Comparison of ENCODE assay signal across 11 cellular contexts in genomic region chr11:47924184-47924671, GRCh38. TPM values are rescaled to one million over a fixed set of nuclear protein-coding genes. Genes with fewer than 3 reads are reported as not detected.
DNase-seq lines count a peak whose midpoint lies in the region; FAIRE-seq and TF ChIP-seq lines count a peak whose summit lies in the region.
"Had no signal": no experiment of that assay in that cellular context is flagged by ENCODE, and none has a peak within 500 bp of the region (broad histone marks: within the 10 kb centered on the region; RNA-seq: fewer than 3 reads in every experiment).

No MANE protein-coding gene starts in this region.

- H3K4me3 ChIP-seq in SK-N-SH (ENCODE audit: low read depth in 2 of 2, low read length in 1 of 2): no peak overlapping the region
- H3K4me3 ChIP-seq in kidney (ENCODE audit: low read length in 2 of 2): no peak overlapping the region
- no peak overlapping the region for H3K4me3 ChIP-seq in thyroid gland (replicated peaks in 1 of 3)
- H3K4me3 ChIP-seq: skin epidermis had no signal

- peak in 1 of 2 donors; percentile 14 for TF ChIP-seq POLR2A in thyroid gland (IDR thresholded peaks at IDR 0.05)

- H3K9me2 ChIP-seq in SK-N-SH: no peaks in the 10 kb centered on the region

- H3K36me3 Mint-ChIP-seq in CD14-positive monocyte: no peaks in the 10 kb centered on the region

- CTCF ChIA-PET in SK-N-SH (lab: Yijun Ruan, JAX): interaction anchor here (0.6 to 6.4 kb wide), 2 partner anchors 10 to 478 kb away, joined by 3 to 39 read pairs; no protein-coding TSS in a partner anchor

- peak in 1 of 2 experiments; percentile 46; a peak in 1 of 4 replicates for TF ChIP-seq EP300 in SK-N-SH (IDR thresholded peaks at IDR 0.05; ENCODE audit: borderline replicate concordance in 1 of 2, low read depth in 1 of 2, low read length in 1 of 2)

- no peaks in the 10 kb centered on the region for H4K20me1 ChIP-seq in SK-N-SH (ENCODE audit: insufficient read depth)

- H3K27me3 Mint-ChIP-seq in CD14-positive monocyte (ENCODE audit: low read depth in 3 of 3): peaks cover 0 to 5% (median 2%) of the 10 kb centered on the region in 3 donors

- no peaks in the 10 kb centered on the region for H3K27me3 ChIP-seq in SK-N-SH (ENCODE audit: insufficient read depth)
- H3K27me3 ChIP-seq in thyroid gland: no peaks in the 10 kb centered on the region

- no peak for FAIRE-seq in kidney (lab: Jason Lieb, UNC)

- peak overlapping the region; percentile 79; the same call in 1 of the 2 replicates for H2AFZ ChIP-seq in SK-N-SH (ENCODE audit: low read depth)

- H3K4me2 ChIP-seq in SK-N-SH: no peak overlapping the region
- H3K4me2 ChIP-seq: KMS-11 had no signal

- WGBS in SK-N-SH (ENCODE audit: low lambda C conversion rate): 21% methylated on average over 8 of the region's 8 CpGs
- 32 to 42% methylated on average over 8 of the region's 8 CpGs for WGBS in thyroid gland, 2 donors

- H3K27ac ChIP-seq in SK-N-SH (ENCODE audit: low read depth in 2 of 2, low read length in 1 of 2) (peak overlapping the region in 1 of 2 experiments; percentile 66; a peak in 2 of 4 replicates), kidney (ENCODE audit: low read depth in 2 of 2, low read length in 2 of 2) (peak overlapping the region; percentile 29 to 52), thyroid gland (peak overlapping the region; percentile 76 to 96 (median 81))
- H3K27ac ChIP-seq: KMS-11 had no signal

- no peaks in the 10 kb centered on the region for H3K9me3 ChIP-seq in SK-N-SH
- H3K9me3 ChIP-seq in kidney (ENCODE audit: control insufficient read depth in 1 of 2, low read length in 2 of 2): no peaks in the 10 kb centered on the region
- H3K9me3 ChIP-seq in thyroid gland: no peaks in the 10 kb centered on the region

- no peak for TF ChIP-seq RAD21 in SK-N-SH (IDR thresholded peaks at IDR 0.05; ENCODE audit: low read length)

- H3K9ac ChIP-seq in SK-N-SH (no peak overlapping the region), kidney (ENCODE audit: low read length in 2 of 2) (no peak overlapping the region)
- H3K9ac ChIP-seq: KMS-11 had no signal

- POLR2A ChIA-PET in SK-N-SH (lab: Yijun Ruan, JAX): no interaction called here

- intact Hi-C loops in kidney (cut with DNase I) (no loop called here), thyroid gland (cut with DNase I) (no loop called here), CD14-positive monocyte (cut with micrococcal nuclease) (no loop called here)

- H3K36me3 ChIP-seq in SK-N-SH (replicated peaks in 1 of 2; ENCODE audit: control insufficient read depth in 1 of 2, insufficient read depth in 2 of 2, low read length in 1 of 2) (no peaks in the 10 kb centered on the region), kidney (ENCODE audit: control insufficient read depth in 1 of 2, insufficient read depth in 2 of 2, low read length in 2 of 2) (no peaks in the 10 kb centered on the region), thyroid gland (no peaks in the 10 kb centered on the region)

- H3K79me2 ChIP-seq in SK-N-SH (ENCODE audit: insufficient read depth): no peaks in the 10 kb centered on the region

- H3K4me1 Mint-ChIP-seq in CD14-positive monocyte: peaks cover 36% of the 10 kb centered on the region

- TF ChIP-seq CTCF in SK-N-SH (IDR thresholded peaks at IDR 0.05) (no peak), kidney (IDR thresholded peaks at IDR 0.05; ENCODE audit: borderline replicate concordance, extremely low read depth, insufficient read depth) (no peak), thyroid gland (IDR thresholded peaks at IDR 0.05) (no peak), CD14-positive monocyte (IDR thresholded peaks at IDR 0.05) (no peak)

- peaks cover 2 to 12% of the 10 kb centered on the region in 2 experiments; a peak in 3 of 4 replicates for H3K4me1 ChIP-seq in SK-N-SH (ENCODE audit: control insufficient read depth in 1 of 2, insufficient read depth in 2 of 2, low read depth in 1 of 2, low read length in 1 of 2)
- H3K4me1 ChIP-seq in kidney (ENCODE audit: control insufficient read depth in 1 of 2, insufficient read depth in 1 of 2, low read depth in 1 of 2, low read length in 2 of 2): peaks cover 0 to 2% of the 10 kb centered on the region in 2 donors
- peaks cover 19 to 40% of the 10 kb centered on the region in 2 donors for H3K4me1 ChIP-seq in thyroid gland

- no peak overlapping the region for H3K27ac Mint-ChIP-seq in CD14-positive monocyte

- peaks cover 0 to 2% (median 0%) of the 10 kb centered on the region in 7 donors for H3K9me3 Mint-ChIP-seq in CD14-positive monocyte

- peak; percentile 37 to 52 for DNase-seq in activated T-cell treated with anti-CD3 and anti-CD28 coated beads, Interleukin-2, amount 50 U/mL, for 48 hours
- DNase-seq in activated T-cell treated with anti-CD3 and anti-CD28 coated beads, Interleukin-2, amount 50 U/mL, for 1 hour: no peak
- no peak for DNase-seq in SK-N-SH
- DNase-seq in kidney: no peak
- DNase-seq in thyroid gland: peak; percentile 76 to 78
- no peak for DNase-seq in CD14-positive monocyte (ENCODE audit: low spot score)
- no peak for DNase-seq in OCI-M1 (lab: John Stamatoyannopoulos, UW)
- no peak for DNase-seq in NCI-H345 treated with DMSO at 0.1 percent for 48 hours (lab: John Stamatoyannopoulos, UW; ENCODE audit: unreplicated experiment)
- DNase-seq: DND-41 had no signal

- no peak overlapping the region for H3K4me3 Mint-ChIP-seq in CD14-positive monocyte

- peaks cover 15% of the 10 kb centered on the region for H3F3A ChIP-seq in SK-N-SH (replicated peaks; ENCODE audit: insufficient read depth)

TF ChIP-seq in SK-N-SH, 30 proteins besides CTCF, POLR2A, EP300 and RAD21 (continues in another document):
- TF ChIP-seq EZH2phosphoT487 (IDR thresholded peaks at IDR 0.05; ENCODE audit: borderline replicate concordance, low read depth): no peak
- no peak for TF ChIP-seq NFIC (IDR thresholded peaks at IDR 0.05; ENCODE audit: borderline replicate concordance)
- TF ChIP-seq SMC3 (IDR thresholded peaks at IDR 0.05; ENCODE audit: low read depth, low read length): no peak
- no peak for TF ChIP-seq YY1 (IDR thresholded peaks at IDR 0.05; ENCODE audit: low read depth)
- no peak for TF ChIP-seq CHD2 (IDR thresholded peaks at IDR 0.05; ENCODE audit: low read length, partially characterized antibody)
- peak; percentile 66 for TF ChIP-seq TCF12 (IDR thresholded peaks at IDR 0.05)
- no peak for TF ChIP-seq RFX5 (IDR thresholded peaks at IDR 0.05; ENCODE audit: low read length)
- peak; percentile 82; the same call in 1 of the 2 replicates for TF ChIP-seq RXRA (IDR thresholded peaks at IDR 0.05; ENCODE audit: borderline replicate concordance, low read depth)
- peak; percentile 39; the same call in 1 of the 2 replicates for TF ChIP-seq FOXM1 (IDR thresholded peaks at IDR 0.05; ENCODE audit: low read depth)
- TF ChIP-seq ELF1 (IDR thresholded peaks at IDR 0.05): no peak
- no peak for TF ChIP-seq MXI1 (IDR thresholded peaks at IDR 0.05; ENCODE audit: low read depth, low read length)
- no peak for TF ChIP-seq RCOR1 (IDR thresholded peaks at IDR 0.05; ENCODE audit: low read length)
- peak; percentile 65; the same call in 1 of the 2 replicates for TF ChIP-seq MAX (IDR thresholded peaks at IDR 0.05; ENCODE audit: low read depth)
- no peak for TF ChIP-seq SIN3A (IDR thresholded peaks at IDR 0.05; ENCODE audit: borderline replicate concordance, low read depth, low read length)
- TF ChIP-seq NRF1 (IDR thresholded peaks at IDR 0.05; ENCODE audit: low read depth, low read length): no peak
- no peak for TF ChIP-seq POLR2AphosphoS5 (IDR thresholded peaks at IDR 0.05; ENCODE audit: low read depth, low read length)
- peak; percentile 55 for TF ChIP-seq JUND (IDR thresholded peaks at IDR 0.05)
- no peak for TF ChIP-seq FOXJ3 (CRISPR knock-in tag; IDR thresholded peaks at IDR 0.05)
- no peak for TF ChIP-seq REST (IDR thresholded peaks at IDR 0.05; ENCODE audit: low read depth, low read length)
- no peak for TF ChIP-seq GABPA (IDR thresholded peaks at IDR 0.05; ENCODE audit: low read depth)
- 0 out of 2 replicates have a peak, but pooled peaks have one; percentile 35 for TF ChIP-seq TEAD4 (IDR thresholded peaks at IDR 0.05; ENCODE audit: borderline replicate concordance, insufficient read depth)
- no peak for TF ChIP-seq TAF1 (IDR thresholded peaks at IDR 0.05; ENCODE audit: borderline replicate concordance, low read depth, low read length)

RNA-seq across cellular contexts. Expression of gene PTPRJ, which starts 56.1 kb away (rescaled TPM):
- polyA plus RNA-seq in SK-N-SH (2012; rRNA removed) (4.5 and 4.7 TPM in 2 replicates), kidney (ENCODE audit: insufficient read depth, low read depth, low replicate concordance) (9.2 TPM), CD14-positive monocyte (10 to 100 TPM in 1 of 2 donors, 1 to 10 TPM in 1; 10.0 to 14.6 TPM)
- polyA plus RNA-seq in SK-N-SH (2012; cell fraction: cytosol; rRNA removed): 5.0 and 5.4 TPM in 2 replicates
- 5.6 and 8.6 TPM in 2 replicates for polyA plus RNA-seq in SK-N-SH (2012; cell fraction: nucleus; rRNA removed)
- total RNA-seq in kidney (80.5 TPM), thyroid gland (10 to 100 TPM; 45.4 to 81.9 (median 58.6) TPM)

Comparison
In these comparisons a context has a peak if more than half of its experiments do, and no peak if none do; other contexts are left out.
1. DNase-seq: peak in activated T-cell treated with anti-CD3 and anti-CD28 coated beads, Interleukin-2, amount 50 U/mL, for 48 hours (2 of 2) and thyroid gland (2 of 2); none in activated T-cell treated with anti-CD3 and anti-CD28 coated beads, Interleukin-2, amount 50 U/mL, for 1 hour (single experiment), SK-N-SH (single experiment), kidney (single experiment), CD14-positive monocyte (single experiment), OCI-M1 (single experiment) and NCI-H345 treated with DMSO at 0.1 percent for 48 hours (single experiment).